1 cellular context compared by ENCODE assay signal in genomic region chr18:51037230-51037629, GRCh38.
TF ChIP-seq lines count a peak whose summit lies in the region.

No MANE protein-coding gene starts in this region.

TF ChIP-seq in HepG2, 621 proteins besides CTCF, POLR2A, EP300 and RAD21:
- TF ChIP-seq WIZ (CRISPR knock-in tag; IDR thresholded peaks at IDR 0.05) (no peak), ELK4 (CRISPR knock-in tag; IDR thresholded peaks at IDR 0.05; ENCODE audit: borderline replicate concordance) (no peak), NFKB2 (CRISPR knock-in tag; IDR thresholded peaks at IDR 0.05; ENCODE audit: borderline replicate concordance) (no peak), CBX1 (IDR thresholded peaks at IDR 0.05; ENCODE audit: low read depth) (no peak), MXD1 (CRISPR knock-in tag; IDR thresholded peaks at IDR 0.05) (no peak), SMARCE1 (IDR thresholded peaks at IDR 0.05; ENCODE audit: borderline replicate concordance) (no peak), KLF13 (CRISPR knock-in tag; IDR thresholded peaks at IDR 0.05) (no peak), ZNF598 (CRISPR knock-in tag; IDR thresholded peaks at IDR 0.05; ENCODE audit: borderline replicate concordance) (no peak), PCBP1 (IDR thresholded peaks at IDR 0.05; ENCODE audit: borderline replicate concordance, low read depth, low read length) (no peak), ZNF564 (CRISPR knock-in tag; IDR thresholded peaks at IDR 0.05) (no peak), NFE2 (CRISPR knock-in tag; IDR thresholded peaks at IDR 0.05) (no peak), RBM22 (optimal IDR thresholded peaks at IDR 0.05; ENCODE audit: low read length) (no peak), RFXAP (CRISPR knock-in tag; IDR thresholded peaks at IDR 0.05; ENCODE audit: borderline replicate concordance) (no peak), U2AF2 (IDR thresholded peaks at IDR 0.05; ENCODE audit: low read depth, low read length) (no peak), ZNF607 (CRISPR knock-in tag; IDR thresholded peaks at IDR 0.05; ENCODE audit: borderline replicate concordance) (no peak), KDM6A (CRISPR knock-in tag; IDR thresholded peaks at IDR 0.05; ENCODE audit: low read depth) (no peak), ONECUT2 (CRISPR knock-in tag; IDR thresholded peaks at IDR 0.05) (no peak), GATA4 (IDR thresholded peaks at IDR 0.05; ENCODE audit: borderline replicate concordance, low read depth) (no peak), ZNF639 (CRISPR knock-in tag; conservative IDR thresholded peaks at IDR 0.05) (no peak), NFAT5 (CRISPR knock-in tag; IDR thresholded peaks at IDR 0.05) (no peak)
TF ChIP-seq in HepG2: peak in this region for 0.
